ENCODE assay signal across 8 cellular contexts in genomic region chr20:17843246-17844132, GRCh38.
DNase-seq lines count a peak whose midpoint lies in the region; ATAC-seq and TF ChIP-seq lines count a peak whose summit lies in the region.

No MANE protein-coding gene starts in this region.

- no peak overlapping the region for H3K27ac Mint-ChIP-seq in nephron progenitor cell
- H3K27ac Mint-ChIP-seq in type B pancreatic cell = no peak overlapping the region

- peaks cover 8% of the 10 kb centered on the region for H3K27me3 Mint-ChIP-seq in nephron progenitor cell (ENCODE audit: low read depth, poor library complexity)
- H3K27me3 Mint-ChIP-seq in type B pancreatic cell = no peaks in the 10 kb centered on the region

- H3K9me3 Mint-ChIP-seq in nephron progenitor cell = peaks cover 4% of the 10 kb centered on the region
- H3K9me3 Mint-ChIP-seq in type B pancreatic cell = no peaks in the 10 kb centered on the region

- peaks cover 12% of the 10 kb centered on the region for H3K4me1 ChIP-seq in mucosa of descending colon (ENCODE audit: low read depth)

- H3K36me3 Mint-ChIP-seq in nephron progenitor cell (ENCODE audit: low read depth) = no peaks in the 10 kb centered on the region
- H3K36me3 Mint-ChIP-seq in type B pancreatic cell = no peaks in the 10 kb centered on the region

- no peaks in the 10 kb centered on the region for H3K36me3 ChIP-seq in mucosa of descending colon (ENCODE audit: low read depth)

- ATAC-seq in mucosa of descending colon = peak; percentile 6

- intact Hi-C loops in mucosa of descending colon (cut with DNase I, micrococcal nuclease) = no loop called here

- no peak overlapping the region for H3K4me3 ChIP-seq in mucosa of descending colon

- TF ChIP-seq CTCF in mucosa of descending colon (IDR thresholded peaks at IDR 0.05) (no peak), nephron progenitor cell (IDR thresholded peaks at IDR 0.05) (no peak), type B pancreatic cell (conservative IDR thresholded peaks at IDR 0.05) (no peak)

- no peaks in the 10 kb centered on the region for H3K9me3 ChIP-seq in mucosa of descending colon

- no peak overlapping the region for H3K4me3 Mint-ChIP-seq in nephron progenitor cell
- no peak overlapping the region for H3K4me3 Mint-ChIP-seq in type B pancreatic cell

- H3K4me1 Mint-ChIP-seq in nephron progenitor cell (peaks cover 29% of the 10 kb centered on the region), type B pancreatic cell (ENCODE audit: unreplicated experiment) (peaks cover 23% of the 10 kb centered on the region)

- peak; percentile 98 for DNase-seq in EL
- DNase-seq in HK-2 (ENCODE audit: unreplicated experiment) = peak; percentile 18
- peak; percentile 69 for DNase-seq in brain pericyte (ENCODE audit: low read depth, low spot score)
- DNase-seq in mucosa of descending colon = no peak
- DNase-seq in NCI-H2029 treated with DMSO at 0.1 percent for 48 hours (lab: John Stamatoyannopoulos, UW) = no peak
- no peak for DNase-seq in effector CD4-positive, alpha-beta T cell
- no peak for DNase-seq in nephron progenitor cell
- DNase-seq in type B pancreatic cell (ENCODE audit: extremely low spot score, unreplicated experiment) = no peak

Comparison
In these comparisons a context has a peak if more than half of its experiments do, and no peak if none do; other contexts are left out.
1. DNase-seq: peak in EL (single experiment), HK-2 (single experiment) and brain pericyte (single experiment); none in mucosa of descending colon (0 of 3), NCI-H2029 treated with DMSO at 0.1 percent for 48 hours (single experiment), effector CD4-positive, alpha-beta T cell (single experiment), nephron progenitor cell (single experiment) and type B pancreatic cell (single experiment).